1 cellular context compared by ENCODE assay signal in the genomic region with DNA sequence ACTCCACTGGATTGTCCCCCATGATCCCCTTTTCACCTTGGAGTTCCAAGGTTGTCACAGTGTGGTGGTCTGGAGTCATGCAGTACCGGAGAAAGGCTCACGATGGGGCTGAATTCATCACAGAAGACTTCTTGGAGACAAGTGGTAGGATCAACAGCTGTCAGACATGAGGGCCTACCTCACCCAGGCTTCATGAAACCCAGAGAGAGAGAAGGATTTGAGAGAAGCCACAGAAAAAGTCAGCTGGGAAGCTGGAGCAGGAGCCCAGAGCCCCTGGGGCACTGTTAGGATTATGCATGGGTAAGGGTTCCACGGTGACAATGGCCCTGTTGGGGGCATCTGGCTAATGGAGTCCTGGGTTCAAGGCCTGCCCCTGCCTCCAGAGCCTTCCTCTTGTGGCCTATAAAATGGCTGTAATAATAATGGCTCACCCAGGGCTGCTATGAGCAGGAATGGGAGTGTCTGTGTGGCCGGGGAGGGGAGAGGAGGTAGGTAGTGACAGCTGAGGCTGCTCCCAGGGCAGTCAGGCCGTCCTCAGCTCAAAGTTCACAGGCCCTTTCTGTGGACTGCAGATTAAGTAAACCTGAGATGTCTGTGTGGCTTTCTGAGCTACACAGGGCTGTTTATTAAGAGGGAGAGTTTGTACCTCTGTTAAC.
TF ChIP-seq lines count a peak whose summit lies in the region.

No MANE protein-coding gene starts in this region.

TF ChIP-seq in GM12878, 131 proteins besides CTCF, POLR2A, EP300 and RAD21:
- TF ChIP-seq, protein P1, sequence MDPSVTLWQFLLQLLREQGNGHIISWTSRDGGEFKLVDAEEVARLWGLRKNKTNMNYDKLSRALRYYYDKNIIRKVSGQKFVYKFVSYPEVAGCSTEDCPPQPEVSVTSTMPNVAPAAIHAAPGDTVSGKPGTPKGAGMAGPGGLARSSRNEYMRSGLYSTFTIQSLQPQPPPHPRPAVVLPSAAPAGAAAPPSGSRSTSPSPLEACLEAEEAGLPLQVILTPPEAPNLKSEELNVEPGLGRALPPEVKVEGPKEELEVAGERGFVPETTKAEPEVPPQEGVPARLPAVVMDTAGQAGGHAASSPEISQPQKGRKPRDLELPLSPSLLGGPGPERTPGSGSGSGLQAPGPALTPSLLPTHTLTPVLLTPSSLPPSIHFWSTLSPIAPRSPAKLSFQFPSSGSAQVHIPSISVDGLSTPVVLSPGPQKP (IDR thresholded peaks at IDR 0.05; ENCODE audit: low read depth, low read length) = no peak
- TF ChIP-seq SMC3 (IDR thresholded peaks at IDR 0.05; ENCODE audit: borderline replicate concordance, low read length) (peak; percentile 66; the same call in 1 of the 2 replicates), ZNF24 (IDR thresholded peaks at IDR 0.05) (no peak), MXI1 (IDR thresholded peaks at IDR 0.05; ENCODE audit: low read depth, low read length) (0 out of 2 replicates have a peak, but pooled peaks have one; percentile 29), POLR2AphosphoS5 (IDR thresholded peaks at IDR 0.05; ENCODE audit: low read length) (0 out of 2 replicates have a peak, but pooled peaks have one; percentile 2), EED (IDR thresholded peaks at IDR 0.05; ENCODE audit: low read depth) (no peak), RUNX3 (IDR thresholded peaks at IDR 0.05; ENCODE audit: low read length) (0 out of 2 replicates have a peak, but pooled peaks have one; percentile 2), IKZF1 (conservative IDR thresholded peaks at IDR 0.05) (no peak), TCF12 (IDR thresholded peaks at IDR 0.05; ENCODE audit: low read depth, low read length) (peak; percentile 64; the same call in 1 of the 2 replicates)
- TF ChIP-seq, protein P2, sequence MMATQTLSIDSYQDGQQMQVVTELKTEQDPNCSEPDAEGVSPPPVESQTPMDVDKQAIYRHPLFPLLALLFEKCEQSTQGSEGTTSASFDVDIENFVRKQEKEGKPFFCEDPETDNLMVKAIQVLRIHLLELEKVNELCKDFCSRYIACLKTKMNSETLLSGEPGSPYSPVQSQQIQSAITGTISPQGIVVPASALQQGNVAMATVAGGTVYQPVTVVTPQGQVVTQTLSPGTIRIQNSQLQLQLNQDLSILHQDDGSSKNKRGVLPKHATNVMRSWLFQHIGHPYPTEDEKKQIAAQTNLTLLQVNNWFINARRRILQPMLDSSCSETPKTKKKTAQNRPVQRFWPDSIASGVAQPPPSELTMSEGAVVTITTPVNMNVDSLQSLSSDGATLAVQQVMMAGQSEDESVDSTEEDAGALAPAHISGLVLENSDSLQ (IDR thresholded peaks at IDR 0.05) = peak; percentile 54
- TF ChIP-seq, protein P3, sequence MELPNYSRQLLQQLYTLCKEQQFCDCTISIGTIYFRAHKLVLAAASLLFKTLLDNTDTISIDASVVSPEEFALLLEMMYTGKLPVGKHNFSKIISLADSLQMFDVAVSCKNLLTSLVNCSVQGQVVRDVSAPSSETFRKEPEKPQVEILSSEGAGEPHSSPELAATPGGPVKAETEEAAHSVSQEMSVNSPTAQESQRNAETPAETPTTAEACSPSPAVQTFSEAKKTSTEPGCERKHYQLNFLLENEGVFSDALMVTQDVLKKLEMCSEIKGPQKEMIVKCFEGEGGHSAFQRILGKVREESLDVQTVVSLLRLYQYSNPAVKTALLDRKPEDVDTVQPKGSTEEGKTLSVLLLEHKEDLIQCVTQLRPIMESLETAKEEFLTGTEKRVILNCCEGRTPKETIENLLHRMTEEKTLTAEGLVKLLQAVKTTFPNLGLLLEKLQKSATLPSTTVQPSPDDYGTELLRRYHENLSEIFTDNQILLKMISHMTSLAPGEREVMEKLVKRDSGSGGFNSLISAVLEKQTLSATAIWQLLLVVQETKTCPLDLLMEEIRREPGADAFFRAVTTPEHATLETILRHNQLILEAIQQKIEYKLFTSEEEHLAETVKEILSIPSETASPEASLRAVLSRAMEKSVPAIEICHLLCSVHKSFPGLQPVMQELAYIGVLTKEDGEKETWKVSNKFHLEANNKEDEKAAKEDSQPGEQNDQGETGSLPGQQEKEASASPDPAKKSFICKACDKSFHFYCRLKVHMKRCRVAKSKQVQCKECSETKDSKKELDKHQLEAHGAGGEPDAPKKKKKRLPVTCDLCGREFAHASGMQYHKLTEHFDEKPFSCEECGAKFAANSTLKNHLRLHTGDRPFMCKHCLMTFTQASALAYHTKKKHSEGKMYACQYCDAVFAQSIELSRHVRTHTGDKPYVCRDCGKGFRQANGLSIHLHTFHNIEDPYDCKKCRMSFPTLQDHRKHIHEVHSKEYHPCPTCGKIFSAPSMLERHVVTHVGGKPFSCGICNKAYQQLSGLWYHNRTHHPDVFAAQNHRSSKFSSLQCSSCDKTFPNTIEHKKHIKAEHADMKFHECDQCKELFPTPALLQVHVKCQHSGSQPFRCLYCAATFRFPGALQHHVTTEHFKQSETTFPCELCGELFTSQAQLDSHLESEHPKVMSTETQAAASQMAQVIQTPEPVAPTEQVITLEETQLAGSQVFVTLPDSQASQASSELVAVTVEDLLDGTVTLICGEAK (IDR thresholded peaks at IDR 0.05; ENCODE audit: borderline replicate concordance) = 0 out of 2 replicates have a peak, but pooled peaks have one; percentile 11
TF ChIP-seq in GM12878: peak in this region for 7.
